Comparison of ENCODE assay signal across 1 cellular context in the genomic region with DNA sequence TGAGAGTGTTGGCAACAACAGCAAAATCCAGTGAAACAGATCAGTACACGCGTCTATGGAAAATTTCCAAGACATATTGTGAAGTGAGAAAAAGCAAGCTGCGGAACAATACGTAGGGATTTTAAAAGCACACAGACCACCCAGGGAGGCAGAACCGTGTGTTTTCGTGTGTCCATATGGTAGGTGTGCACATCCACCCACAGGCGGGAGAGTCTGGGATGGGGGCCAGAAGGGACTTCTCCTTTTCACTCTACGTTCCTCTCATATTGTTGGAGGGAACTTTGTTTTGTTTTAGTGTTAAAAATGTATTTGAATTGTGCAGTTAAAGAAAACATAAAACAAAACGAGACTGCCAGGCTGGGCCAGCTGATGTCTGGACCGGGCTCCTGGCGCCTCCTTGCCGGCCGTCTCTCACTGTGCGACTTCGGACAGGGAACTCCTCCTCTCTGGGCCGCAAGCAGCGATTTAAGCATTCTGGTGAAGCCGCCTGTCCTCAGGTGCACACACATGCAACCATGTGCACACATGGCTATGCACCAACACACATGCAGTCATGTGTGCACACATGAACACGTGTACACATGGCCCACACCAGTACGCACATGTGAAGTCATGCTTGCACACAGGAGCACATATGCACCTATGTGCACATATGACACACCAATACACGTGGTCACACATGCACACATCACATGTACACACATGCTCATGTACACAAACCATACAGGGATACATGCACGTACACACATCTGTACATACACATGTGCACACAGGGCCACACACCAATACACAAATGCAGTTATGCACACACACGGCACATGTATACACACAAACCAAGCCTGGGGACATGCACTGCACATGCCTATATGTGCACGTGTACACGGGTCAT.
TF ChIP-seq lines count a peak whose summit lies in the region.

No MANE protein-coding gene starts in this region.

TF ChIP-seq in K562, 482 proteins besides CTCF, POLR2A, EP300 and RAD21 (continued from another document):
- TF ChIP-seq, protein P1, sequence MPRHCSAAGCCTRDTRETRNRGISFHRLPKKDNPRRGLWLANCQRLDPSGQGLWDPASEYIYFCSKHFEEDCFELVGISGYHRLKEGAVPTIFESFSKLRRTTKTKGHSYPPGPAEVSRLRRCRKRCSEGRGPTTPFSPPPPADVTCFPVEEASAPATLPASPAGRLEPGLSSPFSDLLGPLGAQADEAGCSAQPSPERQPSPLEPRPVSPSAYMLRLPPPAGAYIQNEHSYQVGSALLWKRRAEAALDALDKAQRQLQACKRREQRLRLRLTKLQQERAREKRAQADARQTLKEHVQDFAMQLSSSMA (CRISPR knock-in tag; IDR thresholded peaks at IDR 0.05): no peak
- TF ChIP-seq, protein P2, sequence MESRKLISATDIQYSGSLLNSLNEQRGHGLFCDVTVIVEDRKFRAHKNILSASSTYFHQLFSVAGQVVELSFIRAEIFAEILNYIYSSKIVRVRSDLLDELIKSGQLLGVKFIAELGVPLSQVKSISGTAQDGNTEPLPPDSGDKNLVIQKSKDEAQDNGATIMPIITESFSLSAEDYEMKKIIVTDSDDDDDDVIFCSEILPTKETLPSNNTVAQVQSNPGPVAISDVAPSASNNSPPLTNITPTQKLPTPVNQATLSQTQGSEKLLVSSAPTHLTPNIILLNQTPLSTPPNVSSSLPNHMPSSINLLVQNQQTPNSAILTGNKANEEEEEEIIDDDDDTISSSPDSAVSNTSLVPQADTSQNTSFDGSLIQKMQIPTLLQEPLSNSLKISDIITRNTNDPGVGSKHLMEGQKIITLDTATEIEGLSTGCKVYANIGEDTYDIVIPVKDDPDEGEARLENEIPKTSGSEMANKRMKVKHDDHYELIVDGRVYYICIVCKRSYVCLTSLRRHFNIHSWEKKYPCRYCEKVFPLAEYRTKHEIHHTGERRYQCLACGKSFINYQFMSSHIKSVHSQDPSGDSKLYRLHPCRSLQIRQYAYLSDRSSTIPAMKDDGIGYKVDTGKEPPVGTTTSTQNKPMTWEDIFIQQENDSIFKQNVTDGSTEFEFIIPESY (CRISPR knock-in tag; IDR thresholded peaks at IDR 0.05): peak; percentile 22; the same call in 1 of the 2 replicates
- TF ChIP-seq KDM1A (IDR thresholded peaks at IDR 0.05) (peak in 1 of 2 experiments; percentile 93; a peak in 2 of 4 replicates), ZFP1 (CRISPR knock-in tag; IDR thresholded peaks at IDR 0.05) (no peak), SPI1 (IDR thresholded peaks at IDR 0.05; ENCODE audit: borderline replicate concordance, low read depth, low read length) (peak; percentile 68; the same call in 1 of the 2 replicates)
- TF ChIP-seq, protein P3, sequence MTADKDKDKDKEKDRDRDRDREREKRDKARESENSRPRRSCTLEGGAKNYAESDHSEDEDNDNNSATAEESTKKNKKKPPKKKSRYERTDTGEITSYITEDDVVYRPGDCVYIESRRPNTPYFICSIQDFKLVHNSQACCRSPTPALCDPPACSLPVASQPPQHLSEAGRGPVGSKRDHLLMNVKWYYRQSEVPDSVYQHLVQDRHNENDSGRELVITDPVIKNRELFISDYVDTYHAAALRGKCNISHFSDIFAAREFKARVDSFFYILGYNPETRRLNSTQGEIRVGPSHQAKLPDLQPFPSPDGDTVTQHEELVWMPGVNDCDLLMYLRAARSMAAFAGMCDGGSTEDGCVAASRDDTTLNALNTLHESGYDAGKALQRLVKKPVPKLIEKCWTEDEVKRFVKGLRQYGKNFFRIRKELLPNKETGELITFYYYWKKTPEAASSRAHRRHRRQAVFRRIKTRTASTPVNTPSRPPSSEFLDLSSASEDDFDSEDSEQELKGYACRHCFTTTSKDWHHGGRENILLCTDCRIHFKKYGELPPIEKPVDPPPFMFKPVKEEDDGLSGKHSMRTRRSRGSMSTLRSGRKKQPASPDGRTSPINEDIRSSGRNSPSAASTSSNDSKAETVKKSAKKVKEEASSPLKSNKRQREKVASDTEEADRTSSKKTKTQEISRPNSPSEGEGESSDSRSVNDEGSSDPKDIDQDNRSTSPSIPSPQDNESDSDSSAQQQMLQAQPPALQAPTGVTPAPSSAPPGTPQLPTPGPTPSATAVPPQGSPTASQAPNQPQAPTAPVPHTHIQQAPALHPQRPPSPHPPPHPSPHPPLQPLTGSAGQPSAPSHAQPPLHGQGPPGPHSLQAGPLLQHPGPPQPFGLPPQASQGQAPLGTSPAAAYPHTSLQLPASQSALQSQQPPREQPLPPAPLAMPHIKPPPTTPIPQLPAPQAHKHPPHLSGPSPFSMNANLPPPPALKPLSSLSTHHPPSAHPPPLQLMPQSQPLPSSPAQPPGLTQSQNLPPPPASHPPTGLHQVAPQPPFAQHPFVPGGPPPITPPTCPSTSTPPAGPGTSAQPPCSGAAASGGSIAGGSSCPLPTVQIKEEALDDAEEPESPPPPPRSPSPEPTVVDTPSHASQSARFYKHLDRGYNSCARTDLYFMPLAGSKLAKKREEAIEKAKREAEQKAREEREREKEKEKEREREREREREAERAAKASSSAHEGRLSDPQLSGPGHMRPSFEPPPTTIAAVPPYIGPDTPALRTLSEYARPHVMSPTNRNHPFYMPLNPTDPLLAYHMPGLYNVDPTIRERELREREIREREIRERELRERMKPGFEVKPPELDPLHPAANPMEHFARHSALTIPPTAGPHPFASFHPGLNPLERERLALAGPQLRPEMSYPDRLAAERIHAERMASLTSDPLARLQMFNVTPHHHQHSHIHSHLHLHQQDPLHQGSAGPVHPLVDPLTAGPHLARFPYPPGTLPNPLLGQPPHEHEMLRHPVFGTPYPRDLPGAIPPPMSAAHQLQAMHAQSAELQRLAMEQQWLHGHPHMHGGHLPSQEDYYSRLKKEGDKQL (CRISPR knock-in tag; IDR thresholded peaks at IDR 0.05; ENCODE audit: borderline replicate concordance): no peak
